Comparison of ENCODE assay signal across 15 cellular contexts in genomic region chr1:55230654-55231053, GRCh38.
"Had no signal": no experiment of that assay in that cellular context is flagged by ENCODE, and none has a peak within 500 bp of the region (broad histone marks: within the 10 kb centered on the region; RNA-seq: fewer than 3 reads in every experiment).

No MANE protein-coding gene starts in this region.

- DNase-seq: activated B cell treated with CpG ODN at 0.5 μM for 24 hours; activated CD4-positive, alpha-beta T cell treated with anti-CD3 and anti-CD28 coated beads for 48 hours; activated CD8-positive, alpha-beta T cell treated with anti-CD3 and anti-CD28 coated beads for 36 hours; activated effector memory CD4-positive, alpha-beta T cell treated with Interleukin-2 at 50 U/mL for 16 hours; activated naive CD4-positive, alpha-beta T cell treated with anti-CD3 and anti-CD28 coated beads, Interleukin-2, amount 50 U/mL, for 16 hours; activated T-cell treated with anti-CD3 and anti-CD28 coated beads, Interleukin-2, amount 50 U/mL, for 4 hours; islet precursor cell; natural killer cell; right lobe of liver; stimulated activated CD4-positive, alpha-beta T cell treated with anti-CD3 and anti-CD28 coated beads, Interleukin-1b, Interleukin-23, amount 100 ng/mL, for 48 hours; thyroid gland had no signal

- H3K9me3 ChIP-seq: neutrophil, right lobe of liver, thyroid gland had no signal

- H3K4me1 ChIP-seq: thyroid gland had no signal

- H3K36me3 ChIP-seq: gastroesophageal sphincter, neutrophil, right lobe of liver, thyroid gland had no signal

- ATAC-seq: activated CD8-positive, alpha-beta T cell treated with anti-CD3 and anti-CD28 coated beads for 36 hours; activated T-cell treated with anti-CD3 and anti-CD28 coated beads, Interleukin-2, amount 50 U/mL, for 4 hours; gastroesophageal sphincter; left lobe of liver; natural killer cell; right lobe of liver; stimulated activated effector memory CD8-positive, alpha-beta T cell treated with anti-CD3 and anti-CD28 coated beads, Interleukin-12 subunit alpha, Interleukin-12 subunit beta, amount 100 ng/mL, for 72 hours had no signal

- H3K27me3 ChIP-seq: gastroesophageal sphincter, neutrophil, right lobe of liver, thyroid gland had no signal

- H3K27ac ChIP-seq: neutrophil, right lobe of liver, thyroid gland had no signal

- H3K4me3 ChIP-seq: gastroesophageal sphincter, right lobe of liver, thyroid gland had no signal
